Comparison of ENCODE assay signal across 23 cellular contexts in genomic region chr13:96809366-96810096, GRCh38.
DNase-seq lines count a peak whose midpoint lies in the region; ATAC-seq and TF ChIP-seq lines count a peak whose summit lies in the region.
"Had no signal": no experiment of that assay in that cellular context is flagged by ENCODE, and none has a peak within 500 bp of the region (broad histone marks: within the 10 kb centered on the region; RNA-seq: fewer than 3 reads in every experiment).

No MANE protein-coding gene starts in this region.

- H2BK120ac ChIP-seq in neuronal stem cell (ENCODE audit: low read depth, low read length): no peak overlapping the region

- TF ChIP-seq CTCF in cardiac muscle cell (IDR thresholded peaks at IDR 0.05; ENCODE audit: low read depth, low read length) (no peak), left ventricle myocardium inferior (IDR thresholded peaks at IDR 0.05; ENCODE audit: borderline replicate concordance) (no peak), coronary artery (IDR thresholded peaks at IDR 0.05) (no peak)

- no peak overlapping the region for H2BK12ac ChIP-seq in neuronal stem cell (ENCODE audit: low read length)

- no peak overlapping the region for H4K91ac ChIP-seq in neuronal stem cell (ENCODE audit: low read depth, low read length, poor library complexity)

- H2AFZ ChIP-seq in neuronal stem cell (ENCODE audit: low read length): no peak overlapping the region
- H2AFZ ChIP-seq: GM23248 had no signal

- no peak overlapping the region for H2BK5ac ChIP-seq in neuronal stem cell (ENCODE audit: low read length)

- H3K4me1 ChIP-seq in cardiac muscle cell (ENCODE audit: low read depth): peaks cover 18% of the 10 kb centered on the region
- H3K4me1 ChIP-seq in left ventricle myocardium inferior: peaks cover 11% of the 10 kb centered on the region
- H3K4me1 ChIP-seq in neuronal stem cell (ENCODE audit: control insufficient read depth in 2 of 2, insufficient read depth in 1 of 2, low read depth in 1 of 2, low read length in 2 of 2): no peaks in the 10 kb centered on the region
- H3K4me1 ChIP-seq: BLaER1, HAP-1 had no signal

- no peak overlapping the region for H3K4me3 ChIP-seq in cardiac muscle cell
- H3K4me3 ChIP-seq in left ventricle myocardium inferior: no peak overlapping the region
- H3K4me3 ChIP-seq in coronary artery: no peak overlapping the region
- no peak overlapping the region for H3K4me3 ChIP-seq in neuronal stem cell (ENCODE audit: low read length in 2 of 2)
- H3K4me3 ChIP-seq: BLaER1, GM23248, HAP-1 had no signal

- H3K36me3 ChIP-seq in cardiac muscle cell: no peaks in the 10 kb centered on the region
- H3K36me3 ChIP-seq in left ventricle myocardium inferior: no peaks in the 10 kb centered on the region
- no peaks in the 10 kb centered on the region for H3K36me3 ChIP-seq in neuronal stem cell (replicated peaks in 1 of 2; ENCODE audit: control insufficient read depth in 2 of 2, insufficient read depth in 2 of 2, low read length in 2 of 2)
- H3K36me3 ChIP-seq: BLaER1, HAP-1 had no signal

- no peak overlapping the region for H2BK15ac ChIP-seq in neuronal stem cell (ENCODE audit: low read length)

- H3K18ac ChIP-seq in neuronal stem cell (ENCODE audit: low read length): peak overlapping the region; percentile 13

- no peak overlapping the region for H3K23ac ChIP-seq in neuronal stem cell (ENCODE audit: low read depth, low read length, poor library complexity)

- no CpG with 5 or more reads among the region's 5 CpGs for whole genome bisulfite sequencing in neuronal stem cell (ENCODE audit: extremely low coverage in 2 of 2, insufficient read length in 2 of 2, insufficient replicate concordance in 1 of 2), 2 donors

- H3K9me3 ChIP-seq in cardiac muscle cell (ENCODE audit: low read depth) (no peaks in the 10 kb centered on the region), left ventricle myocardium inferior (replicated peaks) (peaks cover 9% of the 10 kb centered on the region), neuronal stem cell (replicated peaks in 1 of 2; ENCODE audit: control insufficient read depth in 2 of 2, insufficient read depth in 1 of 2, low read depth in 1 of 2, low read length in 2 of 2) (no peaks in the 10 kb centered on the region)
- H3K9me3 ChIP-seq: HAP-1, SK-N-SH had no signal

- H3K27ac ChIP-seq in cardiac muscle cell (peak overlapping the region; percentile 32), left ventricle myocardium inferior (replicated peaks) (no peak overlapping the region), coronary artery (peak overlapping the region; percentile 25 to 74), neuronal stem cell (replicated peaks; ENCODE audit: low read length) (no peak overlapping the region)
- H3K27ac ChIP-seq: BLaER1, GM23248 had no signal

- H2AK5ac ChIP-seq in neuronal stem cell (ENCODE audit: low read depth, low read length): no peak overlapping the region

- no peak overlapping the region for H3K14ac ChIP-seq in neuronal stem cell (ENCODE audit: low read length)

- no peak overlapping the region for H3K4ac ChIP-seq in neuronal stem cell (ENCODE audit: low read length)

- DNase-seq in cardiac muscle cell (ENCODE audit: low read depth in 1 of 2, low spot score in 1 of 2) (peak in 1 of 2 donors; percentile 22), left ventricle myocardium inferior (no peak), coronary artery (ENCODE audit: low spot score) (no peak), neuronal stem cell (ENCODE audit: low spot score) (no peak), SIG-M5 treated with dmso at 0.1 percent for 504 hours (lab: John Stamatoyannopoulos, UW; ENCODE audit: unreplicated experiment) (no peak), NCI-H524 (lab: John Stamatoyannopoulos, UW) (no peak)
- DNase-seq: CD4-positive, alpha-beta T cell; COR-L47; DMS153; GM23248; KBM-7; MM.1S; NCI-H1048; NCI-H1417 treated with DMSO at 0.1 percent for 48 hours; NCI-H187; NCI-H510A; NCI-H748 treated with DMSO at 0.1 percent for 48 hours; PC-3; SHP77 treated with DMSO at 0.1 percent for 48 hours; SK-N-SH had no signal

- H3K79me1 ChIP-seq in neuronal stem cell (ENCODE audit: low read depth, low read length): no peaks in the 10 kb centered on the region

- no peak for ATAC-seq in GM21723 (IDR thresholded peaks at IDR 0.05; ENCODE audit: unreplicated experiment)
- ATAC-seq: PC-3 had no signal

- H4K8ac ChIP-seq in neuronal stem cell (ENCODE audit: low read depth, low read length): no peak overlapping the region

- H3K9ac ChIP-seq in neuronal stem cell (ENCODE audit: low read depth, low read length, poor library complexity): no peak overlapping the region
- H3K9ac ChIP-seq: BLaER1, GM23248, SK-N-SH had no signal

- H3K27me3 ChIP-seq in cardiac muscle cell: no peaks in the 10 kb centered on the region
- no peaks in the 10 kb centered on the region for H3K27me3 ChIP-seq in left ventricle myocardium inferior (ENCODE audit: low read depth)
- H3K27me3 ChIP-seq in neuronal stem cell (ENCODE audit: control insufficient read depth in 3 of 3, insufficient read depth in 3 of 3, low read depth in 1 of 3, low read length in 3 of 3): no peaks in the 10 kb centered on the region
- H3K27me3 ChIP-seq: BLaER1 had no signal

- H3K4me2 ChIP-seq in neuronal stem cell (ENCODE audit: insufficient read depth, low read length, poor library complexity, severe bottlenecking): no peak overlapping the region
- H3K4me2 ChIP-seq: BLaER1, SK-N-SH had no signal

- intact Hi-C loops in left ventricle myocardium inferior (cut with micrococcal nuclease): no loop called here

Comparison
In these comparisons a context has a peak if more than half of its experiments do, and no peak if none do; other contexts are left out.
1. H3K27ac ChIP-seq: peak in cardiac muscle cell (single experiment) and coronary artery (2 of 2); none in left ventricle myocardium inferior (single experiment) and neuronal stem cell (single experiment).